Comparison of ENCODE assay signal across 14 cellular contexts in genomic region chr13:77310579-77311279, GRCh38. TPM values are rescaled to one million over a fixed set of nuclear protein-coding genes. Genes with fewer than 3 reads are reported as not detected.
DNase-seq lines count a peak whose midpoint lies in the region; ATAC-seq and TF ChIP-seq lines count a peak whose summit lies in the region.
"Had no signal": no experiment of that assay in that cellular context is flagged by ENCODE, and none has a peak within 500 bp of the region (broad histone marks: within the 10 kb centered on the region; RNA-seq: fewer than 3 reads in every experiment).

No MANE protein-coding gene starts in this region.

- H3K4me1 Mint-ChIP-seq in activated naive CD8-positive, alpha-beta T cell treated with anti-CD3 and anti-CD28 coated beads for 36 hours = peaks cover 80% of the 10 kb centered on the region
- H3K4me1 Mint-ChIP-seq in memory B cell = peaks cover 67% of the 10 kb centered on the region

- no peak overlapping the region for H3K4me3 Mint-ChIP-seq in activated naive CD8-positive, alpha-beta T cell treated with anti-CD3 and anti-CD28 coated beads for 36 hours
- peak overlapping the region; percentile 18 for H3K4me3 Mint-ChIP-seq in memory B cell

- peak overlapping the region; percentile 26 for H3K27ac Mint-ChIP-seq in activated naive CD8-positive, alpha-beta T cell treated with anti-CD3 and anti-CD28 coated beads for 36 hours
- H3K27ac Mint-ChIP-seq in memory B cell = peak overlapping the region; percentile 52

- intact Hi-C loops in right cardiac atrium (cut with DNase I) = loop anchor here in 1 of 4 donors (10.0 kb wide), 1 partner anchor 56 kb away; no protein-coding TSS in a partner anchor
- intact Hi-C loops in cardiac septum (cut with DNase I) = no loop called here

- H3K27me3 Mint-ChIP-seq in activated naive CD8-positive, alpha-beta T cell treated with anti-CD3 and anti-CD28 coated beads for 36 hours = no peaks in the 10 kb centered on the region
- H3K27me3 Mint-ChIP-seq in memory B cell = no peaks in the 10 kb centered on the region

- H3K4me1 ChIP-seq in right cardiac atrium (ENCODE audit: control insufficient read depth, insufficient read depth, low read length) = peaks cover 7% of the 10 kb centered on the region

- H3K9me3 Mint-ChIP-seq in activated naive CD8-positive, alpha-beta T cell treated with anti-CD3 and anti-CD28 coated beads for 36 hours = peaks cover 6% of the 10 kb centered on the region
- peaks cover 1% of the 10 kb centered on the region for H3K9me3 Mint-ChIP-seq in memory B cell

- H3K9me3 ChIP-seq in right cardiac atrium (ENCODE audit: control insufficient read depth, low read length) = no peaks in the 10 kb centered on the region
- H3K9me3 ChIP-seq: sigmoid colon had no signal

- no peak for TF ChIP-seq CTCF in GM13976 (IDR thresholded peaks at IDR 0.05; ENCODE audit: borderline replicate concordance, control extremely low read depth, extremely low read depth, insufficient read depth, missing control alignments)

- no peak overlapping the region for H3K27ac ChIP-seq in right cardiac atrium (ENCODE audit: low read length)
- H3K27ac ChIP-seq: epithelial cell of prostate, RWPE1 had no signal

- ATAC-seq in right cardiac atrium (peak; percentile 52 to 67), memory B cell (ENCODE audit: low read depth) (peak; percentile 55), GM21360 (IDR thresholded peaks at IDR 0.05; ENCODE audit: unreplicated experiment) (no peak), GM21423 (IDR thresholded peaks at IDR 0.05; ENCODE audit: unreplicated experiment) (no peak)

- no peaks in the 10 kb centered on the region for H3K27me3 ChIP-seq in right cardiac atrium (ENCODE audit: control insufficient read depth, insufficient read depth)
- H3K27me3 ChIP-seq: sigmoid colon had no signal

- peaks cover 25% of the 10 kb centered on the region for H3K36me3 Mint-ChIP-seq in activated naive CD8-positive, alpha-beta T cell treated with anti-CD3 and anti-CD28 coated beads for 36 hours
- peaks cover 5% of the 10 kb centered on the region for H3K36me3 Mint-ChIP-seq in memory B cell

- H3K4me3 ChIP-seq in right cardiac atrium (ENCODE audit: low read length) = no peak overlapping the region
- H3K4me3 ChIP-seq: sigmoid colon had no signal

- in situ Hi-C loops in GM13976 (cut with MboI; ENCODE audit: low sequenced_read_pairs, unreplicated experiment) = no loop called here

- WGBS in right cardiac atrium = 52% methylated on average over 3 of the region's 3 CpGs

- DNase-seq in right cardiac atrium (peak in 1 of 3 donors; percentile 51), cardiac septum (ENCODE audit: low spot score) (no peak), memory B cell (ENCODE audit: low spot score in 2 of 2) (no peak), GM13976 (ENCODE audit: low spot score) (no peak), NCI-H187 treated with DMSO at 0.1 percent for 48 hours (lab: John Stamatoyannopoulos, UW) (no peak)
- no peak for DNase-seq in activated naive CD8-positive, alpha-beta T cell treated with anti-CD3 and anti-CD28 coated beads for 36 hours
- DNase-seq: AML-193, NCI-H1048, NCI-H510A, sigmoid colon had no signal

RNA-seq across cellular contexts. Expression of gene MYCBP2, which starts 16.2 kb away (rescaled TPM):
- total RNA-seq in right cardiac atrium (10 to 100 TPM; 53.3 to 88.1 (median 75.5) TPM), cardiac septum (62.1 TPM)
- 28.0 TPM for polyA plus RNA-seq in right cardiac atrium
- 10 to 100 TPM; 89.5 to 94.2 TPM for total RNA-seq in activated naive CD8-positive, alpha-beta T cell treated with anti-CD3 and anti-CD28 coated beads for 36 hours

Comparison
In these comparisons a context has a peak if more than half of its experiments do, and no peak if none do; other contexts are left out.
1. ATAC-seq: peak in right cardiac atrium (2 of 2) and memory B cell (single experiment); none in GM21360 (single experiment) and GM21423 (single experiment).